Comparison of ENCODE assay signal across 1 cellular context in genomic region chr11:64006468-64006867, GRCh38.
TF ChIP-seq lines count a peak whose summit lies in the region.

No MANE protein-coding gene starts in this region.

TF ChIP-seq in H1, 55 proteins besides CTCF, POLR2A, EP300 and RAD21:
- TF ChIP-seq POLR2AphosphoS5 (IDR thresholded peaks at IDR 0.05; ENCODE audit: low read depth, low read length) (no peak), GTF2F1 (IDR thresholded peaks at IDR 0.05; ENCODE audit: borderline replicate concordance, low read depth, low read length) (no peak), CHD1 (IDR thresholded peaks at IDR 0.05; ENCODE audit: low read depth, low read length) (no peak), ASH2L (IDR thresholded peaks at IDR 0.05; ENCODE audit: low read length) (no peak), RFX5 (IDR thresholded peaks at IDR 0.05; ENCODE audit: borderline replicate concordance, low read depth, low read length) (no peak), KDM1A (IDR thresholded peaks at IDR 0.05; ENCODE audit: borderline replicate concordance, low read length) (no peak), SIN3A (conservative IDR thresholded peaks at IDR 0.05 in 1 of 2, IDR thresholded peaks at IDR 0.05 in 1 of 2; ENCODE audit: low read depth in 1 of 2, low read length in 2 of 2) (no peak), BACH1 (IDR thresholded peaks at IDR 0.05; ENCODE audit: low read length) (no peak), CHD2 (IDR thresholded peaks at IDR 0.05; ENCODE audit: low read length) (no peak), POU5F1 (IDR thresholded peaks at IDR 0.05; ENCODE audit: low read depth, low read length) (no peak), NRF1 (IDR thresholded peaks at IDR 0.05; ENCODE audit: low read depth, low read length) (no peak), SAP30 (IDR thresholded peaks at IDR 0.05; ENCODE audit: insufficient read depth, insufficient replicate concordance, low read length) (no peak), TAF1 (IDR thresholded peaks at IDR 0.05; ENCODE audit: low read depth, low read length) (no peak), MAFK (IDR thresholded peaks at IDR 0.05; ENCODE audit: low read depth, low read length) (no peak), KDM4A (IDR thresholded peaks at IDR 0.05; ENCODE audit: low read depth, low read length, severe bottlenecking) (no peak), SP2 (IDR thresholded peaks at IDR 0.05; ENCODE audit: low read length) (no peak), SIRT6 (IDR thresholded peaks at IDR 0.05; ENCODE audit: low read length) (no peak), SP4 (IDR thresholded peaks at IDR 0.05; ENCODE audit: low read length) (no peak)
